ENCODE assay signal across 16 cellular contexts in genomic region chr12:31900271-31900670, GRCh38. TPM values are rescaled to one million over a fixed set of nuclear protein-coding genes. Genes with fewer than 3 reads are reported as not detected.
DNase-seq lines count a peak whose midpoint lies in the region; ATAC-seq and TF ChIP-seq lines count a peak whose summit lies in the region.
"Had no signal": no experiment of that assay in that cellular context is flagged by ENCODE, and none has a peak within 500 bp of the region (broad histone marks: within the 10 kb centered on the region; RNA-seq: fewer than 3 reads in every experiment).

No MANE protein-coding gene starts in this region.

- ATAC-seq in SK-N-SH treated with all-trans-retinoic acid at 6 μM for 48 hours = no peak
- ATAC-seq: A549, right cardiac atrium had no signal

- CTCF ChIA-PET in activated CD4-positive, alpha-beta T cell treated with anti-CD3 and anti-CD28 coated beads, Interleukin-2, amount 10 ng/mL, durations not matched to agents 7 days and 5 days (lab: Charles Lee) = interaction anchor here (0.7 to 1.4 kb wide), 2 partner anchors 10 to 55 kb away, joined by 3 read pairs; no protein-coding TSS in a partner anchor

- POLR2A ChIA-PET in activated CD4-positive, alpha-beta T cell treated with anti-CD3 and anti-CD28 coated beads, Interleukin-2, amount 10 ng/mL, durations not matched to agents 7 days and 5 days (lab: Charles Lee) = no interaction called here

- no peak overlapping the region for H3K27ac ChIP-seq in thyroid gland
- H3K27ac ChIP-seq: A549, SJSA1, vagina had no signal

- H3K36me3 ChIP-seq in thyroid gland = no peaks in the 10 kb centered on the region
- H3K36me3 ChIP-seq: SJSA1, vagina had no signal

- H3K4me3 Mint-ChIP-seq in activated CD4-positive, alpha-beta T cell treated with anti-CD3 and anti-CD28 coated beads, Interleukin-2, amount 10 ng/mL, durations not matched to agents 7 days and 5 days = no peak overlapping the region
- H3K4me3 Mint-ChIP-seq in activated CD4-positive, alpha-beta T cell treated with anti-CD3 and anti-CD28 coated beads, Interleukin-2, amount 10 ng/mL, durations not matched to agents 24 days and 14 days = no peak overlapping the region
- H3K4me3 Mint-ChIP-seq in progenitor cell of endocrine pancreas (ENCODE audit: low read depth) = no peak overlapping the region
- H3K4me3 Mint-ChIP-seq: activated CD4-positive, alpha-beta memory T cell treated with anti-CD3 and anti-CD28 coated beads, Interleukin-2, amount 10 ng/mL, durations not matched to agents 7 days and 5 days had no signal

- no peaks in the 10 kb centered on the region for H3K9me3 ChIP-seq in thyroid gland
- H3K9me3 ChIP-seq: SJSA1, vagina had no signal

- no peaks in the 10 kb centered on the region for H3K27me3 ChIP-seq in thyroid gland
- H3K27me3 ChIP-seq: SJSA1, vagina had no signal

- H3K4me1 ChIP-seq in thyroid gland = peaks cover 0 to 9% of the 10 kb centered on the region in 2 donors
- H3K4me1 ChIP-seq: SJSA1 had no signal

- H3K4me1 Mint-ChIP-seq in activated CD4-positive, alpha-beta T cell treated with anti-CD3 and anti-CD28 coated beads, Interleukin-2, amount 10 ng/mL, durations not matched to agents 7 days and 5 days = peaks cover 41% of the 10 kb centered on the region
- H3K4me1 Mint-ChIP-seq in activated CD4-positive, alpha-beta T cell treated with anti-CD3 and anti-CD28 coated beads, Interleukin-2, amount 10 ng/mL, durations not matched to agents 24 days and 14 days = peaks cover 27% of the 10 kb centered on the region
- H3K4me1 Mint-ChIP-seq in progenitor cell of endocrine pancreas (ENCODE audit: low read depth) = peaks cover 21% of the 10 kb centered on the region

- in situ Hi-C loops in astrocyte of the spinal cord (cut with HindIII; ENCODE audit: low sequenced_read_pairs) = no loop called here

- H3K4me3 ChIP-seq in astrocyte of the spinal cord (ENCODE audit: low read depth, low read length) = no peak overlapping the region
- H3K4me3 ChIP-seq in thyroid gland (replicated peaks in 1 of 3) = no peak overlapping the region
- H3K4me3 ChIP-seq: A549, SJSA1, vagina had no signal

- H3K27me3 Mint-ChIP-seq in activated CD4-positive, alpha-beta T cell treated with anti-CD3 and anti-CD28 coated beads, Interleukin-2, amount 10 ng/mL, durations not matched to agents 7 days and 5 days = no peaks in the 10 kb centered on the region
- H3K27me3 Mint-ChIP-seq in activated CD4-positive, alpha-beta T cell treated with anti-CD3 and anti-CD28 coated beads, Interleukin-2, amount 10 ng/mL, durations not matched to agents 24 days and 14 days = no peaks in the 10 kb centered on the region
- H3K27me3 Mint-ChIP-seq in progenitor cell of endocrine pancreas = no peaks in the 10 kb centered on the region
- H3K27me3 Mint-ChIP-seq: activated CD4-positive, alpha-beta memory T cell treated with anti-CD3 and anti-CD28 coated beads, Interleukin-2, amount 10 ng/mL, durations not matched to agents 7 days and 5 days had no signal

- no peak for TF ChIP-seq POLR2A in thyroid gland (IDR thresholded peaks at IDR 0.05)

- intact Hi-C loops in activated CD4-positive, alpha-beta T cell treated with anti-CD3 and anti-CD28 coated beads, Interleukin-2, amount 10 ng/mL, durations not matched to agents 24 days and 14 days (cut with micrococcal nuclease) = no loop called here
- intact Hi-C loops in thyroid gland (cut with DNase I) = no loop called here

- WGBS in thyroid gland, 2 donors = 92 to 94% methylated on average over 4 of the region's 4 CpGs

- peaks cover 34% of the 10 kb centered on the region for H3K9me3 Mint-ChIP-seq in activated CD4-positive, alpha-beta T cell treated with anti-CD3 and anti-CD28 coated beads, Interleukin-2, amount 10 ng/mL, durations not matched to agents 7 days and 5 days
- peaks cover 26% of the 10 kb centered on the region for H3K9me3 Mint-ChIP-seq in activated CD4-positive, alpha-beta T cell treated with anti-CD3 and anti-CD28 coated beads, Interleukin-2, amount 10 ng/mL, durations not matched to agents 24 days and 14 days
- H3K9me3 Mint-ChIP-seq in progenitor cell of endocrine pancreas (ENCODE audit: low read depth) = peaks cover 7% of the 10 kb centered on the region

- peaks cover 53% of the 10 kb centered on the region for H3K36me3 Mint-ChIP-seq in activated CD4-positive, alpha-beta T cell treated with anti-CD3 and anti-CD28 coated beads, Interleukin-2, amount 10 ng/mL, durations not matched to agents 7 days and 5 days (ENCODE audit: low read depth)
- peaks cover 46% of the 10 kb centered on the region for H3K36me3 Mint-ChIP-seq in activated CD4-positive, alpha-beta T cell treated with anti-CD3 and anti-CD28 coated beads, Interleukin-2, amount 10 ng/mL, durations not matched to agents 24 days and 14 days (ENCODE audit: low read depth)
- peaks cover 3% of the 10 kb centered on the region for H3K36me3 Mint-ChIP-seq in progenitor cell of endocrine pancreas (ENCODE audit: insufficient read depth)

- TF ChIP-seq CTCF in astrocyte of the spinal cord (IDR thresholded peaks at IDR 0.05; ENCODE audit: low read depth, low read length) (no peak), progenitor cell of endocrine pancreas (IDR thresholded peaks at IDR 0.05; ENCODE audit: unreplicated experiment) (no peak), thyroid gland (IDR thresholded peaks at IDR 0.05) (no peak)

- H3K27ac Mint-ChIP-seq in activated CD4-positive, alpha-beta T cell treated with anti-CD3 and anti-CD28 coated beads, Interleukin-2, amount 10 ng/mL, durations not matched to agents 7 days and 5 days = peak overlapping the region; percentile 54
- H3K27ac Mint-ChIP-seq in activated CD4-positive, alpha-beta T cell treated with anti-CD3 and anti-CD28 coated beads, Interleukin-2, amount 10 ng/mL, durations not matched to agents 24 days and 14 days = no peak overlapping the region
- H3K27ac Mint-ChIP-seq in progenitor cell of endocrine pancreas = peak overlapping the region; percentile 40
- H3K27ac Mint-ChIP-seq: activated CD4-positive, alpha-beta memory T cell treated with anti-CD3 and anti-CD28 coated beads, Interleukin-2, amount 10 ng/mL, durations not matched to agents 7 days and 5 days had no signal

- no peak for DNase-seq in activated CD4-positive, alpha-beta T cell treated with anti-CD3 and anti-CD28 coated beads, Interleukin-2, amount 10 ng/mL, durations not matched to agents 7 days and 5 days
- DNase-seq in activated CD4-positive, alpha-beta T cell treated with anti-CD3 and anti-CD28 coated beads, Interleukin-2, amount 10 ng/mL, durations not matched to agents 24 days and 14 days = no peak
- DNase-seq in MV-4-11 (lab: John Stamatoyannopoulos, UW) = peak; percentile 87
- DNase-seq in astrocyte of the spinal cord (ENCODE audit: low read depth, low spot score) = peak; percentile 28
- no peak for DNase-seq in progenitor cell of endocrine pancreas (ENCODE audit: low spot score, unreplicated experiment)
- no peak for DNase-seq in NK-92 treated with Interleukin-12 subunit alpha and Interleukin-12 subunit beta, amount 100 ng/mL, for 24 hours (lab: John Stamatoyannopoulos, UW)
- no peak for DNase-seq in thyroid gland
- DNase-seq: activated CD4-positive, alpha-beta memory T cell treated with anti-CD3 and anti-CD28 coated beads, Interleukin-2, amount 10 ng/mL, durations not matched to agents 7 days and 5 days; amygdala; NCI-H524; nucleus accumbens; right cardiac atrium had no signal

TF ChIP-seq in SK-N-SH treated with all-trans-retinoic acid at 6 μM for 48 hours, 23 proteins besides CTCF, POLR2A, EP300 and RAD21:
- TF ChIP-seq ZNF565 (CRISPR knock-in tag; conservative IDR thresholded peaks at IDR 0.05; ENCODE audit: low read depth) (no peak), GLIS3 (CRISPR knock-in tag; IDR thresholded peaks at IDR 0.05) (no peak), TOX (CRISPR knock-in tag; IDR thresholded peaks at IDR 0.05; ENCODE audit: borderline replicate concordance) (no peak), TCF4 (CRISPR knock-in tag; IDR thresholded peaks at IDR 0.05; ENCODE audit: borderline replicate concordance) (no peak)

RNA-seq across cellular contexts. Expression of gene RESF1, which starts 58.9 kb away (rescaled TPM):
- 100 to 1,000 TPM; 137 to 183 TPM for total RNA-seq in activated CD4-positive, alpha-beta T cell treated with anti-CD3 and anti-CD28 coated beads, Interleukin-2, amount 10 ng/mL, durations not matched to agents 7 days and 5 days
- total RNA-seq in activated CD4-positive, alpha-beta T cell treated with anti-CD3 and anti-CD28 coated beads, Interleukin-2, amount 10 ng/mL, durations not matched to agents 24 days and 14 days = 51.1 and 55.5 TPM in 2 replicates
- total RNA-seq in progenitor cell of endocrine pancreas (270 and 287 TPM in 2 replicates), thyroid gland (10 to 100 TPM; 62.5 to 75.1 (median 63.3) TPM)

Comparison
In these comparisons a context has a peak if more than half of its experiments do, and no peak if none do; other contexts are left out.
1. DNase-seq: peak in MV-4-11 (single experiment) and astrocyte of the spinal cord (single experiment); none in activated CD4-positive, alpha-beta T cell treated with anti-CD3 and anti-CD28 coated beads, Interleukin-2, amount 10 ng/mL, durations not matched to agents 7 days and 5 days (single experiment), activated CD4-positive, alpha-beta T cell treated with anti-CD3 and anti-CD28 coated beads, Interleukin-2, amount 10 ng/mL, durations not matched to agents 24 days and 14 days (single experiment), progenitor cell of endocrine pancreas (single experiment), NK-92 treated with Interleukin-12 subunit alpha and Interleukin-12 subunit beta, amount 100 ng/mL, for 24 hours (single experiment) and thyroid gland (0 of 2).